In the genomic region with DNA sequence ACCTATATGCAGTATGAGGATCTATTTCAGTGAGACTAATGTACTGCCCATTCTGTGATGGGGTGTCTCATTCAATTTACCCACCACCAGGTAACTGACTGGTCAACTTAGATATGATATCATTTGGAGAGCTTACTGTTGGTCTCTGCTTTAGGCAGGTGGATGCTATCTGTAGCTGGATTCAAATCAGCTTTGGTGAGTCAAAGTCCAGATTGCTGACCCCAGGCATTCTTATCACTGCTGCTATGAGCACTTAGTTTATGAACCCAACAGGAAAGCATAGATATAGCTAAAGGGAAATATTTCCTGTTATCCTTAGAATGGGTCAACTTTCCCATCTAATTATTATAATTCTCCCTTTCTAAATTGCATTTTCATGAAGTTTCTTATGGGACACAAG, we compare ENCODE assay signal across 8 cellular contexts.
"Had no signal": no experiment of that assay in that cellular context is flagged by ENCODE, and none has a peak within 500 bp of the region (broad histone marks: within the 10 kb centered on the region; RNA-seq: fewer than 3 reads in every experiment).

No MANE protein-coding gene starts in this region.

- H3K4me3 ChIP-seq: GM12878 had no signal

- FAIRE-seq: G401.6, GM12878, GM12891, GM12892, GM18507, GM19239 had no signal

- ATAC-seq: GM12878 had no signal

- DNase-seq: GDM1, GF-D8 had no signal
